In genomic region chr20:63619086-63619485, GRCh38 we compare ENCODE assay signal across 22 cellular contexts. TPM values are rescaled to one million over a fixed set of nuclear protein-coding genes. Genes with fewer than 3 reads are reported as not detected.
DNase-seq lines count a peak whose midpoint lies in the region; ATAC-seq, FAIRE-seq and TF ChIP-seq lines count a peak whose summit lies in the region.
"Had no signal": no experiment of that assay in that cellular context is flagged by ENCODE, and none has a peak within 500 bp of the region (broad histone marks: within the 10 kb centered on the region; RNA-seq: fewer than 3 reads in every experiment).

No MANE protein-coding gene starts in this region.

- H3K36me3 ChIP-seq in K562 (ENCODE audit: control insufficient read depth, insufficient read depth, low read length) (peaks cover 45% of the 10 kb centered on the region; the same call in 2 of the 3 replicates), neural progenitor cell (no peaks in the 10 kb centered on the region)

- intact Hi-C loops in left ventricle myocardium superior (cut with micrococcal nuclease): no loop called here
- intact Hi-C loops in left cardiac atrium (cut with DNase I): no loop called here
- intact Hi-C loops in K562 (cut with micrococcal nuclease): no loop called here

- TF ChIP-seq RAD21 in K562 (CRISPR knock-in tag; conservative IDR thresholded peaks at IDR 0.05 in 1 of 2, IDR thresholded peaks at IDR 0.05 in 1 of 2): no peak

- DNase-seq in left ventricle myocardium superior: peak; percentile 15
- no peak for DNase-seq in left cardiac atrium
- DNase-seq in K562 (ENCODE audit: extremely low read depth in 1 of 4, low spot score in 3 of 4): no peak
- DNase-seq in neural progenitor cell (ENCODE audit: low spot score): no peak
- no peak for DNase-seq in NK-92 treated with Interleukin-12 subunit alpha and Interleukin-12 subunit beta, amount 100 ng/mL, for 24 hours (lab: John Stamatoyannopoulos, UW)
- no peak for DNase-seq in HuH-7 (ENCODE audit: low spot score)
- DNase-seq: 8988T; CD4-positive, CD25-positive, alpha-beta regulatory T cell; COR-L47; DMS 273 treated with DMSO at 0.1 percent for 48 hours; DMS79 treated with DMSO at 0.1 percent for 48 hours; NCI-H1105; NCI-H146; NCI-H2029 treated with DMSO at 0.1 percent for 48 hours; NCI-H2171; NCI-H345; NCI-H524; NCI-H774; Peyer's patch had no signal

- no peak overlapping the region for H3K27ac ChIP-seq in K562 (ENCODE audit: extremely low read depth, low read depth, low read length)
- H3K27ac ChIP-seq in neural progenitor cell: no peak overlapping the region
- H3K27ac ChIP-seq: Peyer's patch had no signal

- TF ChIP-seq POLR2A in K562 (conservative IDR thresholded peaks at IDR 0.05): no peak

- H3K79me2 ChIP-seq in K562 (ENCODE audit: control insufficient read depth, insufficient read depth, low read length): peaks cover 40% of the 10 kb centered on the region
- peaks cover 39% of the 10 kb centered on the region for H3K79me2 ChIP-seq in neural progenitor cell (ENCODE audit: low read depth)

- H3K9me3 Mint-ChIP-seq in neural progenitor cell: peaks cover 5% of the 10 kb centered on the region

- no peaks in the 10 kb centered on the region for H4K20me1 ChIP-seq in K562 (replicated peaks; ENCODE audit: control insufficient read depth, insufficient read depth, low read length)
- H4K20me1 ChIP-seq in neural progenitor cell (ENCODE audit: low read depth): peaks cover 14% of the 10 kb centered on the region

- no peaks in the 10 kb centered on the region for H3K9me3 ChIP-seq in K562 (replicated peaks; ENCODE audit: control insufficient read depth, insufficient read depth, low read depth, low read length)
- no peaks in the 10 kb centered on the region for H3K9me3 ChIP-seq in neural progenitor cell (ENCODE audit: low read depth)
- H3K9me3 ChIP-seq: Peyer's patch had no signal

- H3K36me3 Mint-ChIP-seq in neural progenitor cell: peaks cover 45% of the 10 kb centered on the region

- H3K27ac Mint-ChIP-seq in neural progenitor cell: no peak overlapping the region

- CTCF ChIA-PET in K562 (lab: Yijun Ruan, JAX; ENCODE audit: low intra/inter-chr PET ratio): no interaction called here

- H3F3A ChIP-seq in neural progenitor cell (ENCODE audit: low read depth): no peaks in the 10 kb centered on the region

- no peak for ATAC-seq in left ventricle myocardium superior
- ATAC-seq in left cardiac atrium: no peak
- no peak for ATAC-seq in K562
- ATAC-seq in HG02973 (IDR thresholded peaks at IDR 0.05; ENCODE audit: unreplicated experiment): no peak
- ATAC-seq: Right ventricle myocardium inferior had no signal

- peak overlapping the region; percentile 43 for H3K4me3 Mint-ChIP-seq in neural progenitor cell
- H3K4me3 Mint-ChIP-seq: CD4-positive, CD25-positive, alpha-beta regulatory T cell had no signal

- H3K9me1 ChIP-seq in K562 (ENCODE audit: control insufficient read depth, insufficient read depth, low read length): no peaks in the 10 kb centered on the region

- H3K27me3 Mint-ChIP-seq in neural progenitor cell (ENCODE audit: insufficient read depth, low read depth): peaks cover 2% of the 10 kb centered on the region
- H3K27me3 Mint-ChIP-seq: CD4-positive, CD25-positive, alpha-beta regulatory T cell had no signal

- in situ Hi-C loops in K562 (cut with MboI): no loop called here

- TF ChIP-seq EP300 in K562 (IDR thresholded peaks at IDR 0.05; ENCODE audit: low read length): no peak

- H3K4me1 Mint-ChIP-seq in neural progenitor cell: peaks cover 20% of the 10 kb centered on the region

- H3K4me3 ChIP-seq in K562: no peak overlapping the region
- no peak overlapping the region for H3K4me3 ChIP-seq in neural progenitor cell
- H3K4me3 ChIP-seq: Peyer's patch had no signal

- 85% methylated on average over 15 of the region's 16 CpGs for WGBS in K562 (ENCODE audit: insufficient coverage, low coverage, missing lambda C conversion rate)

- H3K9ac ChIP-seq in K562 (ENCODE audit: insufficient read depth in 1 of 2, low read depth in 2 of 2, low read length in 2 of 2) (0 out of 4 replicates have a peak overlapping the region, but pooled peaks of 1 of the 2 experiments have one; percentile 43), neural progenitor cell (no peak overlapping the region)

- H3K4me2 ChIP-seq in K562 (ENCODE audit: insufficient read depth, low read length): no peak overlapping the region
- no peak overlapping the region for H3K4me2 ChIP-seq in neural progenitor cell

- H3K27me3 ChIP-seq in K562 (ENCODE audit: control insufficient read depth in 2 of 2, insufficient read depth in 2 of 2, low read length in 2 of 2) (no peaks in the 10 kb centered on the region), neural progenitor cell (no peaks in the 10 kb centered on the region)
- H3K27me3 ChIP-seq: Peyer's patch had no signal

- BruUV-seq in K562 (replicated peaks; lab: Mats Ljungman, UMichigan): no TSS peak

- no peak for FAIRE-seq in K562 (lab: Jason Lieb, UNC)
- FAIRE-seq: H54 had no signal

- TF ChIP-seq CTCF in K562 (IDR thresholded peaks at IDR 0.05 in 2 of 3, conservative IDR thresholded peaks at IDR 0.05 in 1 of 3; ENCODE audit: insufficient read depth in 2 of 3, low read depth in 1 of 3, low read length in 3 of 3) (no peak), neural progenitor cell (IDR thresholded peaks at IDR 0.05) (no peak)

- H2AFZ ChIP-seq in K562 (ENCODE audit: low read depth, low read length) (no peak overlapping the region), neural progenitor cell (replicated peaks) (no peak overlapping the region)

- POLR2A ChIA-PET in K562 (lab: Yijun Ruan, JAX): interaction anchor here (0.7 to 1.6 kb wide), 2 partner anchors 8 to 148 kb away, joined by 3 to 6 read pairs; partner anchors contain the start of gene GMEB2

- H3K4me1 ChIP-seq in K562 (replicated peaks in 1 of 2; ENCODE audit: control insufficient read depth in 2 of 2, insufficient read depth in 2 of 2, low read length in 2 of 2): peaks cover 0 to 7% of the 10 kb centered on the region in 2 experiments; a peak in 1 of 5 replicates
- peaks cover 3% of the 10 kb centered on the region for H3K4me1 ChIP-seq in neural progenitor cell
- H3K4me1 ChIP-seq: Peyer's patch had no signal

RNA-seq across cellular contexts. Expression of gene GMEB2, which starts 7.8 kb away (rescaled TPM):
- total RNA-seq in left ventricle myocardium superior: 5.9 TPM
- total RNA-seq in left cardiac atrium: 1 to 10 TPM; 5.7 to 7.9 TPM
- 8.8 and 18.6 TPM in 2 replicates for total RNA-seq in K562 (2011; cell fraction: chromatin; rRNA removed; ENCODE audit: low replicate concordance)
- 13.2 and 13.8 TPM in 2 replicates for total RNA-seq in K562 (2011; cell fraction: nucleolus; rRNA removed)
- total RNA-seq in K562 (2011; cell fraction: nucleoplasm; rRNA removed): 10.0 and 10.4 TPM in 2 replicates
- 10.2 and 11.5 TPM in 2 replicates for total RNA-seq in K562 (2014; rRNA removed)
- total RNA-seq in K562 (2014; rRNA removed; fragmentation: Illumina TruSeq; extraction: Trizol): 2.6 and 2.8 TPM in 2 replicates
- total RNA-seq in K562 (2015; rRNA removed; fragmentation: Illumina TruSeq; extraction: Trizol): 5.2 and 5.5 TPM in 2 replicates
- total RNA-seq in K562 (2021): 11.5 and 13.9 TPM in 2 replicates
- 7.4 and 8.1 TPM in 2 replicates for polyA plus RNA-seq in K562 (2011; rRNA removed)
- polyA plus RNA-seq in K562 (2011; cell fraction: cytosol; rRNA removed): 8.1 and 14.6 TPM in 2 replicates
- polyA plus RNA-seq in K562 (2011; cell fraction: nucleus; rRNA removed): 18.5 and 27.6 TPM in 2 replicates
- polyA plus RNA-seq in K562 (2012): 8.0 and 9.6 TPM in 2 replicates
- 6.3 and 8.8 TPM in 2 replicates for polyA plus RNA-seq in K562 (2014; fragmentation: Illumina TruSeq; extraction: Trizol)
- polyA plus RNA-seq in K562 (2014; fragmentation: Nextera tagmentation; extraction: Ambion mirVana): under 1 TPM; 0.03 to 0.08 TPM
- 8.4 and 8.5 TPM in 2 replicates for polyA plus RNA-seq in K562 (2014; rRNA removed)
- 3.0 and 4.5 TPM in 2 replicates for polyA minus RNA-seq in K562 (2011; rRNA and poly(A)+ RNA removed)
- 6.2 and 7.3 TPM in 2 replicates for polyA minus RNA-seq in K562 (2011; cell fraction: cytosol; rRNA and poly(A)+ RNA removed)
- 4.3 and 4.4 TPM in 2 replicates for polyA minus RNA-seq in K562 (2011; cell fraction: nucleus; rRNA and poly(A)+ RNA removed)
- total RNA-seq in neural progenitor cell (ENCODE audit: low replicate concordance): 8.0 and 18.6 TPM in 2 replicates

RNA-seq across cellular contexts. Expression of gene STMN3, which starts 34.1 kb away (rescaled TPM):
- total RNA-seq in left ventricle myocardium superior: 5.5 TPM
- 1 to 10 TPM; 6.9 to 8.4 TPM for total RNA-seq in left cardiac atrium
- total RNA-seq in K562 (2011; cell fraction: chromatin; rRNA removed; ENCODE audit: low replicate concordance): 14.9 and 42.3 TPM in 2 replicates
- 45.7 and 51.0 TPM in 2 replicates for total RNA-seq in K562 (2011; cell fraction: nucleolus; rRNA removed)
- 22.8 and 23.8 TPM in 2 replicates for total RNA-seq in K562 (2011; cell fraction: nucleoplasm; rRNA removed)
- 65.6 and 79.2 TPM in 2 replicates for total RNA-seq in K562 (2014; rRNA removed)
- 6.8 and 8.8 TPM in 2 replicates for total RNA-seq in K562 (2014; rRNA removed; fragmentation: Illumina TruSeq; extraction: Trizol)
- 29.4 and 29.9 TPM in 2 replicates for total RNA-seq in K562 (2015; rRNA removed; fragmentation: Illumina TruSeq; extraction: Trizol)
- 50.2 and 52.4 TPM in 2 replicates for total RNA-seq in K562 (2021)
- polyA plus RNA-seq in K562 (2011; rRNA removed): 30.9 and 37.6 TPM in 2 replicates
- 51.3 and 126 TPM in 2 replicates for polyA plus RNA-seq in K562 (2011; cell fraction: cytosol; rRNA removed)
- polyA plus RNA-seq in K562 (2011; cell fraction: nucleus; rRNA removed): 98.8 and 152 TPM in 2 replicates
- 20.9 and 32.0 TPM in 2 replicates for polyA plus RNA-seq in K562 (2012)
- polyA plus RNA-seq in K562 (2014; fragmentation: Illumina TruSeq; extraction: Trizol): 20.3 and 36.0 TPM in 2 replicates
- polyA plus RNA-seq in K562 (2014; fragmentation: Nextera tagmentation; extraction: Ambion mirVana): under 1 TPM; 0.70 to 0.85 TPM
- polyA plus RNA-seq in K562 (2014; rRNA removed): 58.0 and 60.2 TPM in 2 replicates
- 4.9 and 7.8 TPM in 2 replicates for polyA minus RNA-seq in K562 (2011; rRNA and poly(A)+ RNA removed)
- 17.1 and 19.4 TPM in 2 replicates for polyA minus RNA-seq in K562 (2011; cell fraction: cytosol; rRNA and poly(A)+ RNA removed)
- 7.1 and 9.2 TPM in 2 replicates for polyA minus RNA-seq in K562 (2011; cell fraction: nucleus; rRNA and poly(A)+ RNA removed)
- 3.3 and 6.1 TPM in 2 replicates for total RNA-seq in neural progenitor cell (ENCODE audit: low replicate concordance)

RNA-seq across cellular contexts. Expression of gene RTEL1, which starts 39.0 kb away (rescaled TPM):
- total RNA-seq in left ventricle myocardium superior (9.9 TPM), left cardiac atrium (10 to 100 TPM; 13.5 to 17.3 TPM), K562 (2014; rRNA removed) (27.7 and 32.0 TPM in 2 replicates), K562 (2014; rRNA removed; fragmentation: Illumina TruSeq; extraction: Trizol) (11.3 and 12.0 TPM in 2 replicates), K562 (2015; rRNA removed; fragmentation: Illumina TruSeq; extraction: Trizol) (14.0 and 15.4 TPM in 2 replicates), K562 (2021) (53.1 and 61.0 TPM in 2 replicates), neural progenitor cell (ENCODE audit: low replicate concordance) (6.0 and 16.7 TPM in 2 replicates)
- total RNA-seq in K562 (2011; cell fraction: chromatin; rRNA removed; ENCODE audit: low replicate concordance): 274 and 684 TPM in 2 replicates
- total RNA-seq in K562 (2011; cell fraction: nucleolus; rRNA removed): 188 TPM in 2 replicates
- total RNA-seq in K562 (2011; cell fraction: nucleoplasm; rRNA removed): 175 and 176 TPM in 2 replicates
- polyA plus RNA-seq in K562 (2011; rRNA removed) (25.2 and 34.3 TPM in 2 replicates), K562 (2014; fragmentation: Illumina TruSeq; extraction: Trizol) (17.9 and 20.1 TPM in 2 replicates), K562 (2014; fragmentation: Nextera tagmentation; extraction: Ambion mirVana) (under 1 TPM; 0.36 to 0.45 TPM), K562 (2014; rRNA removed) (31.8 and 35.7 TPM in 2 replicates)
- polyA plus RNA-seq in K562 (2011; cell fraction: cytosol; rRNA removed): 10.0 and 23.6 TPM in 2 replicates
- polyA plus RNA-seq in K562 (2011; cell fraction: nucleus; rRNA removed): 238 and 368 TPM in 2 replicates
- 10.8 and 25.1 TPM in 2 replicates for polyA plus RNA-seq in K562 (2012)
- 48.3 and 49.0 TPM in 2 replicates for polyA minus RNA-seq in K562 (2011; rRNA and poly(A)+ RNA removed)
- 14.8 and 14.9 TPM in 2 replicates for polyA minus RNA-seq in K562 (2011; cell fraction: cytosol; rRNA and poly(A)+ RNA removed)
- 63.7 and 84.3 TPM in 2 replicates for polyA minus RNA-seq in K562 (2011; cell fraction: nucleus; rRNA and poly(A)+ RNA removed)

RNA-seq across cellular contexts. Expression of gene HELZ2, which starts 45.0 kb away (rescaled TPM):
- total RNA-seq in left ventricle myocardium superior: 13.2 TPM
- 10 to 100 TPM; 12.1 to 36.0 TPM for total RNA-seq in left cardiac atrium
- total RNA-seq in K562 (2011; cell fraction: chromatin; rRNA removed; ENCODE audit: low replicate concordance): 12.0 and 57.7 TPM in 2 replicates
- 46.8 and 60.9 TPM in 2 replicates for total RNA-seq in K562 (2011; cell fraction: nucleolus; rRNA removed)
- total RNA-seq in K562 (2011; cell fraction: nucleoplasm; rRNA removed): 17.9 and 18.1 TPM in 2 replicates
- total RNA-seq in K562 (2014; rRNA removed): 5.0 and 5.9 TPM in 2 replicates
- 0.26 and 0.69 TPM in 2 replicates for total RNA-seq in K562 (2014; rRNA removed; fragmentation: Illumina TruSeq; extraction: Trizol)
- total RNA-seq in K562 (2015; rRNA removed; fragmentation: Illumina TruSeq; extraction: Trizol): 2.4 and 3.5 TPM in 2 replicates
- 7.8 and 9.1 TPM in 2 replicates for total RNA-seq in K562 (2021)
- 3.3 and 3.5 TPM in 2 replicates for polyA plus RNA-seq in K562 (2011; rRNA removed)
- 1.7 and 5.6 TPM in 2 replicates for polyA plus RNA-seq in K562 (2011; cell fraction: cytosol; rRNA removed)
- polyA plus RNA-seq in K562 (2011; cell fraction: nucleus; rRNA removed): 8.9 and 19.2 TPM in 2 replicates
- polyA plus RNA-seq in K562 (2012): 4.9 and 15.0 TPM in 2 replicates
- 2.3 and 3.5 TPM in 2 replicates for polyA plus RNA-seq in K562 (2014; fragmentation: Illumina TruSeq; extraction: Trizol)
- under 1 TPM in 1 of 2 experiments, not detected in 1; 0.03 TPM for polyA plus RNA-seq in K562 (2014; fragmentation: Nextera tagmentation; extraction: Ambion mirVana)
- polyA plus RNA-seq in K562 (2014; rRNA removed): 2.8 and 5.0 TPM in 2 replicates
- 2.3 and 6.2 TPM in 2 replicates for polyA minus RNA-seq in K562 (2011; rRNA and poly(A)+ RNA removed)
- polyA minus RNA-seq in K562 (2011; cell fraction: cytosol; rRNA and poly(A)+ RNA removed): 7.4 and 13.1 TPM in 2 replicates
- polyA minus RNA-seq in K562 (2011; cell fraction: nucleus; rRNA and poly(A)+ RNA removed): 15.1 and 18.3 TPM in 2 replicates
- 2.9 and 17.7 TPM in 2 replicates for total RNA-seq in neural progenitor cell (ENCODE audit: low replicate concordance)
